In the genomic region with DNA sequence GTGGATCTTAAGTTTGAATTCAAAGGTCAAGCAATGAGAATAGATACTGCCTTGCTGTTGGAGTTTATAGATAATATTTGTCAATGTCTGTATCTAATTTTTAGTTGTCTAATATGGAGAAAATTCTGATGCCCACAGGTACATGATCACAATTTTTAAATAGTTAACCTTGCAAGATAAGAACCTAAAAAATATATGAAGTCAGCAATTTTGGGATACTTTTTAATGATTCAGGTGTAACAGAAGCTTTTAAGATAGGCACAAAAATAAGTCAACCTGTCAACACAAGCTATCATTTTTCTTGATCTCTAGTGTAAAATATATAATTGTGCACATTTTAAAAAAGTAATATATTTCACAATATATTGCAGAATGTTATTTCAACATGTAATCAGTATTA, we compare ENCODE assay signal across 27 cellular contexts.
"Had no signal": no experiment of that assay in that cellular context is flagged by ENCODE, and none has a peak within 500 bp of the region (broad histone marks: within the 10 kb centered on the region; RNA-seq: fewer than 3 reads in every experiment).

No MANE protein-coding gene starts in this region.

- H3K27ac Mint-ChIP-seq: activated B cell treated with CpG ODN at 0.5 μM for 24 hours; activated CD4-positive, alpha-beta T cell treated with anti-CD3 and anti-CD28 coated beads, Interleukin-2, amount 10 ng/mL, durations not matched to agents 7 days and 5 days; activated naive CD8-positive, alpha-beta T cell treated with anti-CD3 and anti-CD28 coated beads, Interleukin-2, amount 10 ng/mL, durations not matched to agents 7 days and 5 days; activated T-helper 2 cell treated with anti-CD3 and anti-CD28 coated beads, Interferon-gamma antibody, Interleukin-2, Interleukin-4, amounts not matched to agents 10 μg/mL and 5 μg/mL and 100 μg/mL, durations not matched to agents 14 hours and 24 hours and 36 hours had no signal

- H3K27me3 Mint-ChIP-seq: activated B cell treated with CpG ODN at 0.5 μM for 24 hours; activated CD4-positive, alpha-beta T cell treated with anti-CD3 and anti-CD28 coated beads, Interleukin-2, amount 10 ng/mL, durations not matched to agents 7 days and 5 days had no signal

- FAIRE-seq: TTC549 had no signal

- H3K36me3 ChIP-seq: adrenal gland, breast epithelium had no signal

- H3K4me3 ChIP-seq: adrenal gland, breast epithelium had no signal

- H3K9me3 Mint-ChIP-seq: activated naive CD8-positive, alpha-beta T cell treated with anti-CD3 and anti-CD28 coated beads, Interleukin-2, amount 10 ng/mL, durations not matched to agents 7 days and 5 days had no signal

- H3K4me1 ChIP-seq: adrenal gland, breast epithelium had no signal

- H3K27ac ChIP-seq: adrenal gland, breast epithelium had no signal

- H3K27me3 ChIP-seq: adrenal gland, breast epithelium had no signal

- H3K9me3 ChIP-seq: adrenal gland had no signal

- H3K4me3 Mint-ChIP-seq: activated B cell treated with CpG ODN at 0.5 μM for 24 hours; activated CD4-positive, alpha-beta T cell treated with anti-CD3 and anti-CD28 coated beads, Interleukin-2, amount 10 ng/mL, durations not matched to agents 7 days and 5 days; activated naive CD8-positive, alpha-beta T cell treated with anti-CD3 and anti-CD28 coated beads, Interleukin-2, amount 10 ng/mL, durations not matched to agents 7 days and 5 days had no signal

- DNase-seq: activated B cell treated with CpG ODN at 0.5 μM for 24 hours; activated CD4-positive, alpha-beta memory T cell treated with anti-CD3 and anti-CD28 coated beads for 36 hours; activated CD4-positive, alpha-beta T cell treated with anti-CD3 and anti-CD28 coated beads for 1 hour; activated CD4-positive, alpha-beta T cell treated with anti-CD3 and anti-CD28 coated beads, Interleukin-2, amount 10 ng/mL, durations not matched to agents 7 days and 5 days; activated gamma-delta T cell treated with Interleukin-2 at 50 U/mL for 16 hours; activated naive CD4-positive, alpha-beta T cell treated with anti-CD3 and anti-CD28 coated beads, Interleukin-2, amount 50 U/mL, for 16 hours; activated naive CD8-positive, alpha-beta T cell treated with anti-CD3 and anti-CD28 coated beads, Interleukin-2, amount 10 ng/mL, durations not matched to agents 7 days and 5 days; activated T-cell treated with anti-CD3 and anti-CD28 coated beads for 4 hours; activated T-cell treated with anti-CD3 and anti-CD28 coated beads, Interleukin-2, amount 50 U/mL, for 48 hours; adrenal gland; aorta; caudate nucleus; MM.1S; NCI-H1105; NCI-H1436; NCI-H1694 treated with DMSO at 0.1 percent for 48 hours; NCI-H2029 treated with DMSO at 0.1 percent for 48 hours; NCI-H510A treated with DMSO at 0.1 percent for 48 hours; NCI-H69; NK-92 treated with Interleukin-12 subunit alpha and Interleukin-12 subunit beta, amount 100 ng/mL, for 24 hours; OCI-M1; SIG-M5; T-helper 2 cell; T1000 had no signal
